Comparison of ENCODE assay signal across 8 cellular contexts in genomic region chr17:68248199-68248825, GRCh38. TPM values are rescaled to one million over a fixed set of nuclear protein-coding genes. Genes with fewer than 3 reads are reported as not detected.
DNase-seq lines count a peak whose midpoint lies in the region; ATAC-seq and TF ChIP-seq lines count a peak whose summit lies in the region.

No MANE protein-coding gene starts in this region.

- H3K4me1 ChIP-seq in esophagus muscularis mucosa: peaks cover 0 to 30% (median 24%) of the 10 kb centered on the region in 4 donors

- no peak for TF ChIP-seq POLR2A in esophagus muscularis mucosa (IDR thresholded peaks at IDR 0.05; ENCODE audit: low read depth)

- peaks cover 46% of the 10 kb centered on the region for H3K4me1 Mint-ChIP-seq in T-helper 2 cell treated with Interferon-gamma antibody and Interleukin-4, amounts not matched to agents 5 μg/mL and 100 μg/mL, for 36 hours (ENCODE audit: low read depth)
- peaks cover 14% of the 10 kb centered on the region for H3K4me1 Mint-ChIP-seq in nephron

- DNase-seq in COLO668 (lab: John Stamatoyannopoulos, UW; ENCODE audit: unreplicated experiment) (peak; percentile 52), esophagus muscularis mucosa (ENCODE audit: extremely low spot score) (no peak), HEK293T (ENCODE audit: extremely low spot score) (no peak), ureter (ENCODE audit: low spot score) (no peak)
- no peak for DNase-seq in T-helper 2 cell treated with Interferon-gamma antibody and Interleukin-4, amounts not matched to agents 5 μg/mL and 100 μg/mL, for 36 hours (ENCODE audit: low spot score)

- TF ChIP-seq CTCF in esophagus muscularis mucosa (IDR thresholded peaks at IDR 0.05): no peak
- TF ChIP-seq CTCF in nephron (IDR thresholded peaks at IDR 0.05; ENCODE audit: unreplicated experiment in 3 of 3): no peak

- peak overlapping the region; percentile 87 for H3K4me3 Mint-ChIP-seq in T-helper 2 cell treated with Interferon-gamma antibody and Interleukin-4, amounts not matched to agents 5 μg/mL and 100 μg/mL, for 36 hours
- peak overlapping the region; percentile 82 to 95 (median 88) for H3K4me3 Mint-ChIP-seq in nephron

- TF ChIP-seq EP300 in esophagus muscularis mucosa (IDR thresholded peaks at IDR 0.05): no peak

- peaks cover 0 to 31% (median 15%) of the 10 kb centered on the region in 4 donors for H3K36me3 ChIP-seq in esophagus muscularis mucosa

- peak overlapping the region; percentile 73 to 93 (median 88) for H3K4me3 ChIP-seq in esophagus muscularis mucosa

- H3K36me3 Mint-ChIP-seq in T-helper 2 cell treated with Interferon-gamma antibody and Interleukin-4, amounts not matched to agents 5 μg/mL and 100 μg/mL, for 36 hours (ENCODE audit: low read depth): peaks cover 37% of the 10 kb centered on the region
- peaks cover 11% of the 10 kb centered on the region for H3K36me3 Mint-ChIP-seq in nephron (ENCODE audit: low read depth)

- POLR2A ChIA-PET in HEK293T (lab: Yijun Ruan, JAX): interaction anchor here (0.6 to 3.4 kb wide), 25 partner anchors 10 to 264 kb away, joined by 3 to 19 read pairs (median 4); partner anchors contain the start of genes ARSG, PRKAR1A, SLC16A6 and WIPI1

- intact Hi-C loops in esophagus muscularis mucosa (cut with DNase I): no loop called here

- H3K27ac ChIP-seq in esophagus muscularis mucosa (replicated peaks in 1 of 4): peak overlapping the region; percentile 93 to 98 (median 97)

- CTCF ChIA-PET in HEK293T (lab: Yijun Ruan, JAX): interaction anchor here (0.5 to 1.2 kb wide), 5 partner anchors 12 to 214 kb away, joined by 3 to 8 read pairs (median 3); no protein-coding TSS in a partner anchor

- H3K9me3 ChIP-seq in esophagus muscularis mucosa: no peaks in the 10 kb centered on the region

- no peaks in the 10 kb centered on the region for H3K27me3 Mint-ChIP-seq in T-helper 2 cell treated with Interferon-gamma antibody and Interleukin-4, amounts not matched to agents 5 μg/mL and 100 μg/mL, for 36 hours (ENCODE audit: low read depth)
- no peaks in the 10 kb centered on the region for H3K27me3 Mint-ChIP-seq in nephron (ENCODE audit: low read depth)

- H3K27ac Mint-ChIP-seq in T-helper 2 cell treated with Interferon-gamma antibody and Interleukin-4, amounts not matched to agents 5 μg/mL and 100 μg/mL, for 36 hours: peak overlapping the region; percentile 94
- H3K27ac Mint-ChIP-seq in nephron: peak overlapping the region; percentile 86 to 87 (median 87)

- no peaks in the 10 kb centered on the region for H3K9me3 Mint-ChIP-seq in T-helper 2 cell treated with Interferon-gamma antibody and Interleukin-4, amounts not matched to agents 5 μg/mL and 100 μg/mL, for 36 hours
- no peaks in the 10 kb centered on the region for H3K9me3 Mint-ChIP-seq in nephron

- no peaks in the 10 kb centered on the region for H3K27me3 ChIP-seq in esophagus muscularis mucosa

- ATAC-seq in GM19351 (IDR thresholded peaks at IDR 0.05; ENCODE audit: unreplicated experiment) (peak; percentile 31), HG03520 (IDR thresholded peaks at IDR 0.05; ENCODE audit: unreplicated experiment) (peak; percentile 30)

- 3% methylated on average over 6 of the region's 19 CpGs for WGBS in esophagus muscularis mucosa

TF ChIP-seq in HEK293T, 16 proteins besides CTCF, POLR2A, EP300 and RAD21:
- no peak for TF ChIP-seq BHLHE40 (IDR thresholded peaks at IDR 0.05; ENCODE audit: borderline replicate concordance)
- no peak for TF ChIP-seq SUZ12 (IDR thresholded peaks at IDR 0.05)
- no peak for TF ChIP-seq L3MBTL2 (conservative IDR thresholded peaks at IDR 0.05)
- no peak for TF ChIP-seq ARNT (IDR thresholded peaks at IDR 0.05)
- TF ChIP-seq PKNOX1 (IDR thresholded peaks at IDR 0.05): no peak
- no peak for TF ChIP-seq FOXK2 (IDR thresholded peaks at IDR 0.05)
- no peak for TF ChIP-seq TARDBP (IDR thresholded peaks at IDR 0.05)
- TF ChIP-seq LEF1 (IDR thresholded peaks at IDR 0.05; ENCODE audit: borderline replicate concordance): no peak
- TF ChIP-seq ZNF384 (IDR thresholded peaks at IDR 0.05): no peak

RNA-seq across cellular contexts. Expression of gene AMZ2, which starts 0.5 kb away (rescaled TPM):
- 10 to 100 TPM; 38.2 to 69.9 (median 60.1) TPM for total RNA-seq in esophagus muscularis mucosa
- 83.2 TPM for total RNA-seq in ureter

RNA-seq across cellular contexts. Expression of gene SLC16A6, which starts 42.6 kb away (rescaled TPM):
- total RNA-seq in esophagus muscularis mucosa (under 1 TPM in 3 of 4 donors, not detected in 1; 0.33 to 0.42 (median 0.34) TPM), ureter (3.0 TPM)

RNA-seq across cellular contexts. Expression of gene ARSG, which starts 43.0 kb away (rescaled TPM):
- total RNA-seq in esophagus muscularis mucosa: 1 to 10 TPM; 1.7 to 4.9 (median 2.8) TPM
- total RNA-seq in ureter: 19.4 TPM
